Comparison of ENCODE assay signal across 13 cellular contexts in genomic region chr1:31576743-31577455, GRCh38. TPM values are rescaled to one million over a fixed set of nuclear protein-coding genes. Genes with fewer than 3 reads are reported as not detected.
DNase-seq lines count a peak whose midpoint lies in the region; ATAC-seq, FAIRE-seq and TF ChIP-seq lines count a peak whose summit lies in the region.
"Had no signal": no experiment of that assay in that cellular context is flagged by ENCODE, and none has a peak within 500 bp of the region (broad histone marks: within the 10 kb centered on the region; RNA-seq: fewer than 3 reads in every experiment).

No MANE protein-coding gene starts in this region.

- intact Hi-C loops in K562 (cut with micrococcal nuclease) = no loop called here
- intact Hi-C loops in psoas muscle (cut with DNase I) = no loop called here

- TF ChIP-seq POLR2A in K562 (conservative IDR thresholded peaks at IDR 0.05) = no peak

- TF ChIP-seq RAD21 in K562 (CRISPR knock-in tag; conservative IDR thresholded peaks at IDR 0.05 in 1 of 2, IDR thresholded peaks at IDR 0.05 in 1 of 2) = no peak

- peak; percentile 21 for DNase-seq in D341Med (ENCODE audit: low spot score)
- DNase-seq in K562 (ENCODE audit: extremely low read depth in 1 of 4, low spot score in 3 of 4) = peak in 1 of 4 experiments; percentile 5
- DNase-seq in psoas muscle = no peak
- no peak for DNase-seq in GOT3 (lab: John Stamatoyannopoulos, UW)
- no peak for DNase-seq in stimulated activated CD4-positive, alpha-beta T cell treated with anti-CD3 and anti-CD28 coated beads, Interleukin-4, amount 100 ng/mL, for 4 hours
- DNase-seq: effector memory CD4-positive, alpha-beta T cell; NCI-H1436 treated with DMSO at 0.1 percent for 48 hours; SHP77 treated with DMSO at 0.1 percent for 48 hours had no signal

- H2AFZ ChIP-seq in K562 (ENCODE audit: low read depth, low read length) = peak overlapping the region; percentile 53; the same call in 1 of the 2 replicates

- H4K20me1 ChIP-seq in K562 (replicated peaks; ENCODE audit: control insufficient read depth, insufficient read depth, low read length) = peaks cover 38% of the 10 kb centered on the region

- no peak for ATAC-seq in K562
- no peak for ATAC-seq in psoas muscle
- no peak for ATAC-seq in HG02870 (IDR thresholded peaks at IDR 0.05; ENCODE audit: unreplicated experiment)
- ATAC-seq in GM21737 (IDR thresholded peaks at IDR 0.05; ENCODE audit: unreplicated experiment) = no peak

- H3K79me2 ChIP-seq in K562 (ENCODE audit: control insufficient read depth, insufficient read depth, low read length) = no peaks in the 10 kb centered on the region

- peaks cover 3% of the 10 kb centered on the region for H3K9me1 ChIP-seq in K562 (ENCODE audit: control insufficient read depth, insufficient read depth, low read length)

- WGBS in K562 (ENCODE audit: insufficient coverage, low coverage, missing lambda C conversion rate) = 30% methylated on average over 26 of the region's 27 CpGs
- WGBS in psoas muscle, 3 donors = 52 to 68% (median 60%) methylated on average over 26 to 27 of the region's 27 CpGs

- in situ Hi-C loops in K562 (cut with MboI) = no loop called here

- CTCF ChIA-PET in K562 (lab: Yijun Ruan, JAX; ENCODE audit: low intra/inter-chr PET ratio) = no interaction called here

- no peak overlapping the region for H3K27ac ChIP-seq in K562 (ENCODE audit: extremely low read depth, low read depth, low read length)
- H3K27ac ChIP-seq in iPS-18a (ENCODE audit: low read length) = no peak overlapping the region
- H3K27ac ChIP-seq in psoas muscle = peak overlapping the region; percentile 72

- no peaks in the 10 kb centered on the region for H3K36me3 ChIP-seq in K562 (ENCODE audit: control insufficient read depth, insufficient read depth, low read length)
- H3K36me3 ChIP-seq in iPS-18a (ENCODE audit: control insufficient read depth, low read depth, low read length) = no peaks in the 10 kb centered on the region
- H3K36me3 ChIP-seq in psoas muscle (ENCODE audit: insufficient read depth in 1 of 2, low read depth in 1 of 2) = no peaks in the 10 kb centered on the region

- FAIRE-seq in K562 (lab: Jason Lieb, UNC) = no peak
- FAIRE-seq: D721Med had no signal

- H3K27me3 ChIP-seq in K562 (ENCODE audit: control insufficient read depth in 2 of 2, insufficient read depth in 2 of 2, low read length in 2 of 2) (peaks cover 15 to 58% of the 10 kb centered on the region in 2 experiments; a peak in 4 of 5 replicates), iPS-18a (ENCODE audit: control insufficient read depth, insufficient read depth, low read length) (peaks cover 4% of the 10 kb centered on the region), psoas muscle (ENCODE audit: insufficient read depth in 3 of 3, low read length in 2 of 3) (peaks cover 0 to 9% (median 5%) of the 10 kb centered on the region in 3 donors)

- no peaks in the 10 kb centered on the region for H3K9me3 ChIP-seq in K562 (replicated peaks; ENCODE audit: control insufficient read depth, insufficient read depth, low read depth, low read length)
- no peaks in the 10 kb centered on the region for H3K9me3 ChIP-seq in iPS-18a (ENCODE audit: control insufficient read depth, low read depth, low read length)
- no peaks in the 10 kb centered on the region for H3K9me3 ChIP-seq in psoas muscle

- POLR2A ChIA-PET in K562 (lab: Yijun Ruan, JAX) = interaction anchor here (0.5 to 1.5 kb wide), 6 partner anchors 12 to 395 kb away, joined by 3 to 5 read pairs (median 4); no protein-coding TSS in a partner anchor

- no peak overlapping the region for H3K4me3 ChIP-seq in K562
- peak overlapping the region; percentile 25 for H3K4me3 ChIP-seq in iPS-18a (ENCODE audit: low read length)
- H3K4me3 ChIP-seq in psoas muscle = peak overlapping the region; percentile 70

- H3K9ac ChIP-seq in K562 (ENCODE audit: insufficient read depth in 1 of 2, low read depth in 2 of 2, low read length in 2 of 2) (peak overlapping the region in 1 of 2 experiments; percentile 50; a peak in 1 of 4 replicates), iPS-18a (ENCODE audit: low read length) (no peak overlapping the region)

- TF ChIP-seq EP300 in K562 (IDR thresholded peaks at IDR 0.05; ENCODE audit: low read length) = no peak

- no TSS peak for BruUV-seq in K562 (replicated peaks; lab: Mats Ljungman, UMichigan)

- no peak for TF ChIP-seq CTCF in K562 (IDR thresholded peaks at IDR 0.05 in 2 of 3, conservative IDR thresholded peaks at IDR 0.05 in 1 of 3; ENCODE audit: insufficient read depth in 2 of 3, low read depth in 1 of 3, low read length in 3 of 3)
- no peak for TF ChIP-seq CTCF in psoas muscle (IDR thresholded peaks at IDR 0.05)

- H3K4me1 ChIP-seq in K562 (replicated peaks in 1 of 2; ENCODE audit: control insufficient read depth in 2 of 2, insufficient read depth in 2 of 2, low read length in 2 of 2) (peaks cover 22 to 41% of the 10 kb centered on the region in 2 experiments), iPS-18a (ENCODE audit: control insufficient read depth, low read depth, low read length) (peaks cover 31% of the 10 kb centered on the region), psoas muscle (peaks cover 4% of the 10 kb centered on the region)

- H3K4me2 ChIP-seq in K562 (ENCODE audit: insufficient read depth, low read length) = peak overlapping the region; percentile 15

TF ChIP-seq in K562, 482 proteins besides CTCF, POLR2A, EP300 and RAD21 (continues in another document):
- TF ChIP-seq ZNF384 (IDR thresholded peaks at IDR 0.05; ENCODE audit: low read depth, low read length) = no peak
- no peak for TF ChIP-seq HES1 (IDR thresholded peaks at IDR 0.05; ENCODE audit: low read depth)
- TF ChIP-seq MEF2A (IDR thresholded peaks at IDR 0.05; ENCODE audit: control insufficient read depth, low read depth, low read length) = no peak
- no peak for TF ChIP-seq TBP (optimal IDR thresholded peaks at IDR 0.05; ENCODE audit: low read depth, low read length)
- TF ChIP-seq MAFF (IDR thresholded peaks at IDR 0.05; ENCODE audit: low read length) = no peak
- TF ChIP-seq TFAP4 (CRISPR knock-in tag; IDR thresholded peaks at IDR 0.05; ENCODE audit: borderline replicate concordance) = no peak

RNA-seq across cellular contexts. Expression of gene TINAGL1, which starts 0.6 kb away (rescaled TPM):
- total RNA-seq in K562 (2011; cell fraction: chromatin; rRNA removed; ENCODE audit: low replicate concordance) = 1.2 and 2.6 TPM in 2 replicates
- 2.2 and 2.4 TPM in 2 replicates for total RNA-seq in K562 (2011; cell fraction: nucleolus; rRNA removed)
- 0.81 and 1.8 TPM in 2 replicates for total RNA-seq in K562 (2011; cell fraction: nucleoplasm; rRNA removed)
- 0.05 and 0.53 TPM in 2 replicates for total RNA-seq in K562 (2014; rRNA removed)
- 0.07 TPM in 1 of 2 replicates, not detected in the other for total RNA-seq in K562 (2014; rRNA removed; fragmentation: Illumina TruSeq; extraction: Trizol)
- total RNA-seq in K562 (2015; rRNA removed; fragmentation: Illumina TruSeq; extraction: Trizol) = not detected in 2 replicates
- 0.27 and 0.67 TPM in 2 replicates for total RNA-seq in K562 (2021)
- polyA plus RNA-seq in K562 (2011; rRNA removed) = 0.35 and 1.2 TPM in 2 replicates
- 0.78 and 3.1 TPM in 2 replicates for polyA plus RNA-seq in K562 (2011; cell fraction: cytosol; rRNA removed)
- 1.3 and 5.8 TPM in 2 replicates for polyA plus RNA-seq in K562 (2011; cell fraction: nucleus; rRNA removed)
- polyA plus RNA-seq in K562 (2012) = 0.22 and 0.26 TPM in 2 replicates
- polyA plus RNA-seq in K562 (2014; fragmentation: Illumina TruSeq; extraction: Trizol) = 0.14 TPM in 1 of 2 replicates, not detected in the other
- not detected for polyA plus RNA-seq in K562 (2014; fragmentation: Nextera tagmentation; extraction: Ambion mirVana)
- 0.04 and 0.16 TPM in 2 replicates for polyA plus RNA-seq in K562 (2014; rRNA removed)
- 1.1 TPM in 1 of 2 replicates, not detected in the other for polyA minus RNA-seq in K562 (2011; rRNA and poly(A)+ RNA removed)
- polyA minus RNA-seq in K562 (2011; cell fraction: cytosol; rRNA and poly(A)+ RNA removed) = 1.1 and 2.3 TPM in 2 replicates
- 0.56 and 1.6 TPM in 2 replicates for polyA minus RNA-seq in K562 (2011; cell fraction: nucleus; rRNA and poly(A)+ RNA removed)
- total RNA-seq in psoas muscle = 10 to 100 TPM; 28.5 to 59.6 (median 47.3) TPM
- polyA plus RNA-seq in psoas muscle = 10 to 100 TPM; 46.7 to 59.3 (median 57.4) TPM
- polyA plus RNA-seq: neural cell had no signal

RNA-seq across cellular contexts. Expression of gene HCRTR1, which starts 40.6 kb away (rescaled TPM):
- not detected in 2 replicates for total RNA-seq in K562 (2011; cell fraction: chromatin; rRNA removed; ENCODE audit: low replicate concordance)
- total RNA-seq in K562 (2011; cell fraction: nucleolus; rRNA removed) = not detected in 2 replicates
- not detected in 2 replicates for total RNA-seq in K562 (2011; cell fraction: nucleoplasm; rRNA removed)
- total RNA-seq in K562 (2014; rRNA removed) (not detected in 2 replicates), K562 (2014; rRNA removed; fragmentation: Illumina TruSeq; extraction: Trizol) (not detected in 2 replicates), K562 (2015; rRNA removed; fragmentation: Illumina TruSeq; extraction: Trizol) (not detected in 2 replicates), K562 (2021) (not detected in 2 replicates), psoas muscle (1 to 10 TPM in 1 of 4 donors, under 1 TPM in 2, not detected in 1; 0.18 to 1.2 (median 0.42) TPM)
- polyA plus RNA-seq in K562 (2011; rRNA removed) (not detected in 2 replicates), K562 (2014; fragmentation: Illumina TruSeq; extraction: Trizol) (not detected in 2 replicates), K562 (2014; fragmentation: Nextera tagmentation; extraction: Ambion mirVana) (not detected), K562 (2014; rRNA removed) (not detected in 2 replicates), psoas muscle (under 1 TPM; 0.12 to 0.51 (median 0.27) TPM)
- not detected in 2 replicates for polyA plus RNA-seq in K562 (2011; cell fraction: cytosol; rRNA removed)
- not detected in 2 replicates for polyA plus RNA-seq in K562 (2011; cell fraction: nucleus; rRNA removed)
- polyA plus RNA-seq in K562 (2012) = not detected in 2 replicates
- polyA minus RNA-seq in K562 (2011; rRNA and poly(A)+ RNA removed) = not detected in 2 replicates
- polyA minus RNA-seq in K562 (2011; cell fraction: cytosol; rRNA and poly(A)+ RNA removed) = not detected in 2 replicates
- not detected in 2 replicates for polyA minus RNA-seq in K562 (2011; cell fraction: nucleus; rRNA and poly(A)+ RNA removed)

Comparison
In these comparisons a context has a peak if more than half of its experiments do, and no peak if none do; other contexts are left out.
1. RNA of gene TINAGL1, which starts 0.6 kb away (total RNA-seq): 28.5 to 59.6 TPM in psoas muscle; 0.05 to 2.6 TPM in K562; every median in the first group is over 4 times any median in the second.